11 cellular contexts compared by ENCODE assay signal in the genomic region with DNA sequence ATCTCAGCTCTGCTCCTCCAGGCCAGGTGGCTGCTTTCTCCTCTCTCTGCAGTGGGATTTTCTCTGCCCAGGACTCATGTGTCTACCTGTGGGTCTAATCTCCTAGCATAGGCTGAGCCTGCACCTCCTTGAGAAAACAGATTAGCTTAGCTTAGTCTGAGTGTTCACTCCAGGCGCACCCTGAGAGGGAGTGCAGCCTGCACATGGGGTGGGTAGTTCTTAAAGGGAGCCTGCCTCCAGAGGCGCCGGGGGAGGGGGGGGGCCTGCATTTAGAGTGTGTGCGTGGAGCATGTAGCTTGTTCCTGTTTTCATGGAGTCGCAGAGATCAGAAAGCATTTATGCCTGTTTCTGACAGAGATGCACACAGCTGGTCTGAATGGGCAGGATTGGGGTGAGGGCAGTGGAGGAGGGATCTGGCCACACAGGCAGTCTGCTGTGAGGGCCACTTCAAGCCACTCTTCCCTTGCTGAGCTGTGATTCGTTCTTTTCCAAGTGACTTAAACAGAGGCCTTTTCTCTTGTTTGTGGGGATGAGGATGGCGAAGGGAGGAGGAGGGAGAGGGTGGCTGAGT. TPM values are rescaled to one million over a fixed set of nuclear protein-coding genes. Genes with fewer than 3 reads are reported as not detected.
DNase-seq lines count a peak whose midpoint lies in the region; ATAC-seq and TF ChIP-seq lines count a peak whose summit lies in the region.
"Had no signal": no experiment of that assay in that cellular context is flagged by ENCODE, and none has a peak within 500 bp of the region (broad histone marks: within the 10 kb centered on the region; RNA-seq: fewer than 3 reads in every experiment).

No MANE protein-coding gene starts in this region.

- WGBS in aorta, 2 donors, result 16 to 17% methylated on average over 7 of the region's 7 CpGs

- H3K9me3 ChIP-seq in aorta (ENCODE audit: control insufficient read depth, low read length), result no peaks in the 10 kb centered on the region

- H3K4me1 ChIP-seq in aorta (ENCODE audit: control insufficient read depth in 1 of 2, insufficient read depth in 2 of 2, low read length in 2 of 2), result peaks cover 0 to 4% of the 10 kb centered on the region in 2 donors

- peaks cover 0 to 1% of the 10 kb centered on the region in 2 donors for H3K36me3 ChIP-seq in aorta (ENCODE audit: control insufficient read depth in 1 of 2, insufficient read depth in 2 of 2, low read length in 1 of 2)

- no peaks in the 10 kb centered on the region for H3K27me3 Mint-ChIP-seq in activated CD4-positive, alpha-beta T cell treated with anti-CD3 and anti-CD28 coated beads, Interleukin-2, amount 10 ng/mL, durations not matched to agents 24 days and 14 days

- intact Hi-C loops in activated CD4-positive, alpha-beta T cell treated with anti-CD3 and anti-CD28 coated beads, Interleukin-2, amount 10 ng/mL, durations not matched to agents 24 days and 14 days (cut with micrococcal nuclease), result loop anchor here (5.0 kb wide), 1 partner anchor 55 kb away; no protein-coding TSS in a partner anchor
- intact Hi-C loops in aorta (cut with DNase I), result no loop called here

- H3K27ac Mint-ChIP-seq in activated CD4-positive, alpha-beta T cell treated with anti-CD3 and anti-CD28 coated beads, Interleukin-2, amount 10 ng/mL, durations not matched to agents 24 days and 14 days, result peak overlapping the region; percentile 31

- DNase-seq in activated CD4-positive, alpha-beta T cell treated with anti-CD3 and anti-CD28 coated beads, Interleukin-2, amount 10 ng/mL, durations not matched to agents 24 days and 14 days, result no peak
- no peak for DNase-seq in activated CD4-positive, alpha-beta T cell treated with anti-CD3 and anti-CD28 coated beads for 1 hour
- DNase-seq in iPS-NIHi7 (ENCODE audit: extremely low spot score) (peak; percentile 38), aorta (no peak)
- DNase-seq: activated CD8-positive, alpha-beta memory T cell treated with anti-CD3 and anti-CD28 coated beads for 24 hours; Karpas-422 had no signal

- H3K4me1 Mint-ChIP-seq in activated CD4-positive, alpha-beta T cell treated with anti-CD3 and anti-CD28 coated beads, Interleukin-2, amount 10 ng/mL, durations not matched to agents 24 days and 14 days, result peaks cover 63% of the 10 kb centered on the region

- H3K27me3 ChIP-seq in aorta (ENCODE audit: control insufficient read depth in 1 of 2, insufficient read depth in 2 of 2, low read length in 1 of 2), result no peaks in the 10 kb centered on the region

- ATAC-seq in SK-N-SH treated with all-trans-retinoic acid at 6 μM for 48 hours (peak; percentile 53), aorta (ENCODE audit: low FRiP score) (no peak), HG02588 (IDR thresholded peaks at IDR 0.05; ENCODE audit: unreplicated experiment) (no peak), HG03025 (IDR thresholded peaks at IDR 0.05; ENCODE audit: low FRiP score, unreplicated experiment) (no peak)

- peaks cover 28% of the 10 kb centered on the region for H3K36me3 Mint-ChIP-seq in activated CD4-positive, alpha-beta T cell treated with anti-CD3 and anti-CD28 coated beads, Interleukin-2, amount 10 ng/mL, durations not matched to agents 24 days and 14 days (ENCODE audit: low read depth)

- peak overlapping the region; percentile 34 for H3K4me3 Mint-ChIP-seq in activated CD4-positive, alpha-beta T cell treated with anti-CD3 and anti-CD28 coated beads, Interleukin-2, amount 10 ng/mL, durations not matched to agents 24 days and 14 days

- H3K4me3 ChIP-seq in aorta (ENCODE audit: low read length in 2 of 2), result no peak overlapping the region

- H3K9me3 Mint-ChIP-seq in activated CD4-positive, alpha-beta T cell treated with anti-CD3 and anti-CD28 coated beads, Interleukin-2, amount 10 ng/mL, durations not matched to agents 24 days and 14 days, result peaks cover under 1% of the 10 kb centered on the region

- H3K27ac ChIP-seq in temporal lobe (ENCODE audit: low read depth, low read length) (peak overlapping the region; percentile 31), aorta (ENCODE audit: low read depth in 1 of 2, low read length in 2 of 2) (peak overlapping the region in 1 of 2 donors; percentile 20)
- H3K27ac ChIP-seq: C4-2B had no signal

TF ChIP-seq in SK-N-SH treated with all-trans-retinoic acid at 6 μM for 48 hours, 23 proteins besides CTCF, POLR2A, EP300 and RAD21:
- TF ChIP-seq, protein P1, sequence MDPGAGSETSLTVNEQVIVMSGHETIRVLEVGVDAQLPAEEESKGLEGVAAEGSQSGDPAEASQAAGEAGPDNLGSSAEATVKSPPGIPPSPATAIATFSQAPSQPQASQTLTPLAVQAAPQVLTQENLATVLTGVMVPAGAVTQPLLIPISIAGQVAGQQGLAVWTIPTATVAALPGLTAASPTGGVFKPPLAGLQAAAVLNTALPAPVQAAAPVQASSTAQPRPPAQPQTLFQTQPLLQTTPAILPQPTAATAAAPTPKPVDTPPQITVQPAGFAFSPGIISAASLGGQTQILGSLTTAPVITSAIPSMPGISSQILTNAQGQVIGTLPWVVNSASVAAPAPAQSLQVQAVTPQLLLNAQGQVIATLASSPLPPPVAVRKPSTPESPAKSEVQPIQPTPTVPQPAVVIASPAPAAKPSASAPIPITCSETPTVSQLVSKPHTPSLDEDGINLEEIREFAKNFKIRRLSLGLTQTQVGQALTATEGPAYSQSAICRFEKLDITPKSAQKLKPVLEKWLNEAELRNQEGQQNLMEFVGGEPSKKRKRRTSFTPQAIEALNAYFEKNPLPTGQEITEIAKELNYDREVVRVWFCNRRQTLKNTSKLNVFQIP (CRISPR knock-in tag; IDR thresholded peaks at IDR 0.05; ENCODE audit: borderline replicate concordance, low read depth), result no peak
- TF ChIP-seq OSR1 (CRISPR knock-in tag; IDR thresholded peaks at IDR 0.05), result no peak
- TF ChIP-seq, protein P2, sequence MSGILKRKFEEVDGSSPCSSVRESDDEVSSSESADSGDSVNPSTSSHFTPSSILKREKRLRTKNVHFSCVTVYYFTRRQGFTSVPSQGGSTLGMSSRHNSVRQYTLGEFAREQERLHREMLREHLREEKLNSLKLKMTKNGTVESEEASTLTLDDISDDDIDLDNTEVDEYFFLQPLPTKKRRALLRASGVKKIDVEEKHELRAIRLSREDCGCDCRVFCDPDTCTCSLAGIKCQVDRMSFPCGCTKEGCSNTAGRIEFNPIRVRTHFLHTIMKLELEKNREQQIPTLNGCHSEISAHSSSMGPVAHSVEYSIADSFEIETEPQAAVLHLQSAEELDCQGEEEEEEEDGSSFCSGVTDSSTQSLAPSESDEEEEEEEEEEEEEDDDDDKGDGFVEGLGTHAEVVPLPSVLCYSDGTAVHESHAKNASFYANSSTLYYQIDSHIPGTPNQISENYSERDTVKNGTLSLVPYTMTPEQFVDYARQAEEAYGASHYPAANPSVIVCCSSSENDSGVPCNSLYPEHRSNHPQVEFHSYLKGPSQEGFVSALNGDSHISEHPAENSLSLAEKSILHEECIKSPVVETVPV (CRISPR knock-in tag; IDR thresholded peaks at IDR 0.05), result no peak
- TF ChIP-seq ZNF8 (CRISPR knock-in tag; IDR thresholded peaks at IDR 0.05), result no peak
- TF ChIP-seq ZFP30 (CRISPR knock-in tag; IDR thresholded peaks at IDR 0.05), result no peak
- TF ChIP-seq ZC3H10 (CRISPR knock-in tag; IDR thresholded peaks at IDR 0.05), result no peak
- no peak for TF ChIP-seq RARB (CRISPR knock-in tag; IDR thresholded peaks at IDR 0.05)
- TF ChIP-seq TCF4 (CRISPR knock-in tag; IDR thresholded peaks at IDR 0.05; ENCODE audit: borderline replicate concordance), result no peak

RNA-seq across cellular contexts. Expression of a gene that starts 45.2 kb away (rescaled TPM):
- total RNA-seq in activated CD4-positive, alpha-beta T cell treated with anti-CD3 and anti-CD28 coated beads, Interleukin-2, amount 10 ng/mL, durations not matched to agents 24 days and 14 days, result 68.5 and 72.4 TPM in 2 replicates
- total RNA-seq in temporal lobe (53.1 TPM), aorta (100 to 1,000 TPM; 109 to 116 TPM)
- 100 to 1,000 TPM in 1 of 2 donors, 10 to 100 TPM in 1; 29.1 to 101 TPM for polyA plus RNA-seq in aorta
